In the genomic region with DNA sequence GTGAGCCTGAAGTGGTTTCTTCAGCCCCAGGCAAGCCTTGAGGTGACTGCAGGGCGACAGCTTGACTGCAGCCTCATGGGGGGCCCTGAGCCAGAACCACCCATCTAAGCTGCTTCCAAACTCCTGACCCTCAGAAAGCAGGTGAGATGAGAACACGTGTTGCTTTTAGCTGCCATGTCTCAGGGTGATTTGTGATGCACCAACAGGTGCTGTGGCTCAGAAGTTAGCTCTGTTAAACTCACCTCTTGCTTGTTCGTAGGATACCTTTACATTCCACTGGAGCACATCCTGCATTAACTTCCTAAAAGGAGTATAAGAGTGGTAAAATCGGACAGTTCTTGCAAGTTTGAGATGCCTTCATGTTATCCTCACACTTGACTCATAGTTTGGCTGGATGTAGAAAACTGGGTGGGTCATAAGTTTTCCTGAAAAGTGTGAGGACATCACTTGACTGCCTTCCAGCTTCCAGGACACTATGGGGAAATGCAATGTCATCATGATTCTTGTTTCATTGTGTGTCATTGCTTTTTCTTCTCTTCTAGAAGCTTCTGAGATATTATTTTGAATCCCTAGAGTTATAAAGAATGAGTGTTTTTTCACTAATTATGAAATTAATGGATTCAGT, we compare ENCODE assay signal across 16 cellular contexts.
DNase-seq lines count a peak whose midpoint lies in the region; TF ChIP-seq lines count a peak whose summit lies in the region.
"Had no signal": no experiment of that assay in that cellular context is flagged by ENCODE, and none has a peak within 500 bp of the region (broad histone marks: within the 10 kb centered on the region; RNA-seq: fewer than 3 reads in every experiment).

No MANE protein-coding gene starts in this region.

- no peaks in the 10 kb centered on the region for H3K36me3 ChIP-seq in uterus
- H3K36me3 ChIP-seq: ovary had no signal

- intact Hi-C loops in uterus (cut with DNase I; ENCODE audit: low total_unique reads): loop anchor here (10.0 kb wide), 1 partner anchor 105 kb away; no protein-coding TSS in a partner anchor

- H3K4me1 ChIP-seq in uterus: no peaks in the 10 kb centered on the region

- no peaks in the 10 kb centered on the region for H3K27me3 ChIP-seq in uterus
- H3K27me3 ChIP-seq: ovary had no signal

- TF ChIP-seq CTCF in fibroblast of the aortic adventitia (IDR thresholded peaks at IDR 0.05; ENCODE audit: insufficient read depth, low read length) (no peak), uterus (IDR thresholded peaks at IDR 0.05) (no peak)

- H3K27ac ChIP-seq in uterus: no peak overlapping the region
- H3K27ac ChIP-seq: ovary had no signal

- TF ChIP-seq POLR2A in uterus (IDR thresholded peaks at IDR 0.05): no peak

- no peaks in the 10 kb centered on the region for H3K9me3 ChIP-seq in uterus
- H3K9me3 ChIP-seq: ovary had no signal

- no peak overlapping the region for H3K4me3 ChIP-seq in fibroblast of the aortic adventitia (ENCODE audit: low read depth, low read length)
- no peak overlapping the region for H3K4me3 ChIP-seq in uterus
- H3K4me3 ChIP-seq: ovary had no signal

- peak; percentile 72 for DNase-seq in GM04503 (ENCODE audit: low read depth)
- peak; percentile 16 for DNase-seq in RKO (ENCODE audit: low spot score)
- peak; percentile 66 for DNase-seq in fibroblast of the aortic adventitia (ENCODE audit: low read depth)
- peak; percentile 78 for DNase-seq in stromal cell of bone marrow (ENCODE audit: low read depth)
- DNase-seq in uterus: no peak
- DNase-seq in HuH-7.5 (ENCODE audit: low spot score): no peak
- DNase-seq in NCI-H69 (lab: John Stamatoyannopoulos, UW): no peak
- DNase-seq: activated B cell treated with CpG ODN at 0.5 μM for 24 hours; activated CD8-positive, alpha-beta memory T cell treated with anti-CD3 and anti-CD28 coated beads, Interleukin-2, amount 50 U/mL, for 4 hours; activated naive CD4-positive, alpha-beta T cell treated with anti-CD3 and anti-CD28 coated beads, Interleukin-2, amount 10 ng/mL, durations not matched to agents 7 days and 5 days; CD8-positive, alpha-beta T cell; endodermal cell; NCI-H2081; NCI-H774; stimulated activated naive CD4-positive, alpha-beta T cell treated with Interleukin-2 at 50 U/mL for 16 hours had no signal

Comparison
In these comparisons a context has a peak if more than half of its experiments do, and no peak if none do; other contexts are left out.
1. DNase-seq: peak in GM04503 (single experiment), RKO (single experiment), fibroblast of the aortic adventitia (single experiment) and stromal cell of bone marrow (single experiment); none in uterus (0 of 2), HuH-7.5 (single experiment) and NCI-H69 (single experiment).